ENCODE assay signal across 1 cellular context in genomic region chr19:49987159-49987698, GRCh38.
TF ChIP-seq lines count a peak whose summit lies in the region.

No MANE protein-coding gene starts in this region.

TF ChIP-seq in HCT116, 20 proteins besides CTCF, POLR2A, EP300 and RAD21 (continued from another document):
- TF ChIP-seq ZBTB33 (IDR thresholded peaks at IDR 0.05; ENCODE audit: extremely low read depth, insufficient replicate concordance, low read length) (peak; percentile 62), CBX3 (IDR thresholded peaks at IDR 0.05; ENCODE audit: low read depth) (peak; percentile 100), FOSL1 (IDR thresholded peaks at IDR 0.05; ENCODE audit: low read depth) (no peak), EGR1 (IDR thresholded peaks at IDR 0.05; ENCODE audit: low read depth) (no peak), TCF7L2 (IDR thresholded peaks at IDR 0.05; ENCODE audit: borderline replicate concordance, extremely low read depth, insufficient read depth, insufficient read length) (peak; percentile 96)
TF ChIP-seq in HCT116: peak in this region for 8.
